8 cellular contexts compared by ENCODE assay signal in the genomic region with DNA sequence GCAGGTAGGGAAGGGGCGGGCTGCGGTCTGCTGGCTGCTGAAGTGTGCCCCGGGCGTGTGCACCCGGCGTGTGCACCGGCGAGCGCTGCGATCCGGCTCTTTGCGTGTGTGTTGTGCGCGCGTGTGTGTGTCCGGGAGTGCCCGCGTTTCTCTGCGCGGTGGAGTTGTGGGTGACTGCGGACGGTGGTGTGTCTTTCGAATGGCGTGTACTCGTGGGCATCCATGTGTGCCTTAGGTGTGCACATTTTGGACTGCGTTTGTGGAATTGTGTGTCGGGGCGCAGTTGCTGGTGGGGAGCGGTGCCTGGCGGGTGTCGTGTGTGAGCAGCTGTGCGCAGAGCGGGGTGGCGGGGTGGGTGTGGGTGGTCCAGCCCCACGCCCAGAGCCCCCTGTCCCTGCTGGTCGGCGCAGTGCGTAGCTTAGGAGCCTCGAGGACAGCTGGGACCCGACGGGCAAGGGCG. TPM values are rescaled to one million over a fixed set of nuclear protein-coding genes. Genes with fewer than 3 reads are reported as not detected.
DNase-seq lines count a peak whose midpoint lies in the region; ATAC-seq and TF ChIP-seq lines count a peak whose summit lies in the region.

No MANE protein-coding gene starts in this region.

- H3K27me3 ChIP-seq in fibroblast of lung (ENCODE audit: control insufficient read depth, insufficient read depth, low read length), result no peaks in the 10 kb centered on the region
- no peaks in the 10 kb centered on the region for H3K27me3 ChIP-seq in ovary

- peak overlapping the region; percentile 98 for H3K4me2 ChIP-seq in fibroblast of lung (ENCODE audit: extremely low read depth, insufficient read depth, low read length)

- CTCF ChIA-PET in activated B cell treated with CpG ODN at 0.5 μM for 24 hours (lab: Charles Lee), result interaction anchor here (0.7 to 9.4 kb wide), 5 partner anchors 80 to 182 kb away, joined by 4 to 94 read pairs (median 5); no protein-coding TSS in a partner anchor

- DNase-seq in activated B cell treated with CpG ODN at 0.5 μM for 24 hours, result no peak
- DNase-seq in fibroblast of lung (ENCODE audit: low read depth in 2 of 2), result peak in 1 of 2 donors; percentile 21
- peak in 2 of 5 donors; percentile 53 to 57 for DNase-seq in ovary
- no peak for DNase-seq in LoVo (ENCODE audit: low spot score)
- DNase-seq in NCI-H1930 (lab: John Stamatoyannopoulos, UW), result no peak
- no peak for DNase-seq in globus pallidus (ENCODE audit: low spot score)

- H3K36me3 Mint-ChIP-seq in activated B cell treated with CpG ODN at 0.5 μM for 24 hours (ENCODE audit: low read depth), result peaks cover 2% of the 10 kb centered on the region

- H3K27ac Mint-ChIP-seq in activated B cell treated with CpG ODN at 0.5 μM for 24 hours, result peak overlapping the region; percentile 79

- POLR2A ChIA-PET in activated B cell treated with CpG ODN at 0.5 μM for 24 hours (lab: Charles Lee), result interaction anchor here (0.6 to 4.5 kb wide), 16 partner anchors 17 to 823 kb away, joined by 3 to 71 read pairs (median 4); a partner anchor contains a TSS

- TF ChIP-seq POLR2A in ovary (IDR thresholded peaks at IDR 0.05), result no peak

- peak overlapping the region; percentile 72 for H2AFZ ChIP-seq in fibroblast of lung (ENCODE audit: low read length)

- H3K4me1 Mint-ChIP-seq in activated B cell treated with CpG ODN at 0.5 μM for 24 hours, result peaks cover 54% of the 10 kb centered on the region

- WGBS in ovary, 3 donors, result 1% methylated on average over 38 to 42 of the region's 42 CpGs

- H3K9me3 Mint-ChIP-seq in activated B cell treated with CpG ODN at 0.5 μM for 24 hours, result no peaks in the 10 kb centered on the region

- H4K20me1 ChIP-seq in fibroblast of lung (ENCODE audit: control insufficient read depth, extremely low read depth, insufficient read depth, low read length), result no peaks in the 10 kb centered on the region

- H3K4me3 Mint-ChIP-seq in activated B cell treated with CpG ODN at 0.5 μM for 24 hours, result peak overlapping the region; percentile 96

- H3K36me3 ChIP-seq in fibroblast of lung (ENCODE audit: control insufficient read depth, insufficient read depth, low read length), result no peaks in the 10 kb centered on the region
- H3K36me3 ChIP-seq in ovary, result no peaks in the 10 kb centered on the region

- no peaks in the 10 kb centered on the region for H3K27me3 Mint-ChIP-seq in activated B cell treated with CpG ODN at 0.5 μM for 24 hours

- intact Hi-C loops in activated B cell treated with CpG ODN at 0.5 μM for 24 hours (cut with micrococcal nuclease) (loop anchor here (1.0 to 10.0 kb wide), 4 partner anchors 28 to 512 kb away; a partner anchor contains a TSS), ovary (cut with DNase I) (loop anchor here in 3 of 4 donors (5.0 to 10.0 kb wide), 2 partner anchors 178 to 181 kb away; a partner anchor contains a TSS)

- TF ChIP-seq EP300 in ovary (IDR thresholded peaks at IDR 0.05), result no peak

- H3K27ac ChIP-seq in fibroblast of lung (ENCODE audit: insufficient read depth, low read length), result no peak overlapping the region
- peak overlapping the region in 1 of 2 donors; percentile 72 for H3K27ac ChIP-seq in ovary

- H3K4me1 ChIP-seq in fibroblast of lung (ENCODE audit: control insufficient read depth, extremely low read depth, insufficient read depth, low read length), result peaks cover 6% of the 10 kb centered on the region
- H3K4me1 ChIP-seq in ovary (ENCODE audit: insufficient read depth), result peaks cover 8% of the 10 kb centered on the region

- ATAC-seq in GM18517 (IDR thresholded peaks at IDR 0.05; ENCODE audit: unreplicated experiment), result peak; percentile 0
- peak; percentile 18 for ATAC-seq in HG02973 (IDR thresholded peaks at IDR 0.05; ENCODE audit: unreplicated experiment)
- no peak for ATAC-seq in activated B cell treated with CpG ODN at 0.5 μM for 24 hours (ENCODE audit: low read depth)

- H3K9ac ChIP-seq in fibroblast of lung (ENCODE audit: insufficient read depth, low read length), result peak overlapping the region; percentile 43

- TF ChIP-seq CTCF in activated B cell treated with CpG ODN at 0.5 μM for 24 hours (IDR thresholded peaks at IDR 0.05), result no peak
- TF ChIP-seq CTCF in fibroblast of lung (conservative IDR thresholded peaks at IDR 0.05 in 1 of 2, IDR thresholded peaks at IDR 0.05 in 1 of 2; ENCODE audit: low read depth in 1 of 2, low read length in 2 of 2), result no peak
- TF ChIP-seq CTCF in ovary (IDR thresholded peaks at IDR 0.05), result no peak

- H3K9me3 ChIP-seq in fibroblast of lung (ENCODE audit: control insufficient read depth, insufficient read depth, low read depth, low read length) (no peaks in the 10 kb centered on the region), ovary (no peaks in the 10 kb centered on the region)

- peak overlapping the region; percentile 73 to 90 (median 82) for H3K4me3 ChIP-seq in fibroblast of lung (replicated peaks in 1 of 4; ENCODE audit: control extremely low read depth in 1 of 4, insufficient read depth in 1 of 4, low read depth in 3 of 4, low read length in 4 of 4)
- H3K4me3 ChIP-seq in ovary, result peak overlapping the region; percentile 76

- H3K79me2 ChIP-seq in fibroblast of lung (ENCODE audit: control insufficient read depth, insufficient read depth, low read length), result peaks cover 7% of the 10 kb centered on the region

RNA-seq across cellular contexts. Expression of a gene that starts 0.5 kb away (rescaled TPM):
- total RNA-seq in activated B cell treated with CpG ODN at 0.5 μM for 24 hours, result 15.2 and 15.9 TPM in 2 replicates
- total RNA-seq in fibroblast of lung, result 21.6 and 34.5 TPM in 2 replicates
- 11.4 and 28.8 TPM in 2 replicates for polyA plus RNA-seq in fibroblast of lung
- polyA plus RNA-seq in fibroblast of lung (2012), result 19.8 and 46.4 TPM in 2 replicates
- 20.5 and 37.3 TPM in 2 replicates for polyA minus RNA-seq in fibroblast of lung (ENCODE audit: low replicate concordance)
- total RNA-seq in ovary, result 10 to 100 TPM; 13.4 to 69.5 (median 18.5) TPM
- 10 to 100 TPM; 11.4 to 20.1 TPM for polyA plus RNA-seq in ovary
